Comparison of ENCODE assay signal across 1 cellular context in genomic region chr9:112135706-112136105, GRCh38.
TF ChIP-seq lines count a peak whose summit lies in the region.

No MANE protein-coding gene starts in this region.

TF ChIP-seq in HepG2, 621 proteins besides CTCF, POLR2A, EP300 and RAD21:
- TF ChIP-seq NFAT5 (CRISPR knock-in tag; IDR thresholded peaks at IDR 0.05) (no peak), ZFYVE20 (CRISPR knock-in tag; IDR thresholded peaks at IDR 0.05; ENCODE audit: borderline replicate concordance, low read depth) (no peak), FOXJ3 (CRISPR knock-in tag; IDR thresholded peaks at IDR 0.05; ENCODE audit: borderline replicate concordance) (no peak), SSRP1 (CRISPR knock-in tag; IDR thresholded peaks at IDR 0.05) (no peak), MLX (CRISPR knock-in tag; IDR thresholded peaks at IDR 0.05) (no peak), ZNF607 (CRISPR knock-in tag; IDR thresholded peaks at IDR 0.05; ENCODE audit: borderline replicate concordance) (no peak), PLSCR1 (CRISPR knock-in tag; IDR thresholded peaks at IDR 0.05; ENCODE audit: borderline replicate concordance) (no peak), ZMYM2 (CRISPR knock-in tag; IDR thresholded peaks at IDR 0.05) (no peak), ATAD3A (CRISPR knock-in tag; IDR thresholded peaks at IDR 0.05) (no peak), ZBTB37 (CRISPR knock-in tag; IDR thresholded peaks at IDR 0.05) (no peak), ZSCAN5A (CRISPR knock-in tag; IDR thresholded peaks at IDR 0.05; ENCODE audit: borderline replicate concordance) (no peak), KDM6A (CRISPR knock-in tag; IDR thresholded peaks at IDR 0.05; ENCODE audit: low read depth) (no peak), POLR2AphosphoS2 (IDR thresholded peaks at IDR 0.05; ENCODE audit: low read depth, low read length) (no peak), ZNF34 (CRISPR knock-in tag; IDR thresholded peaks at IDR 0.05; ENCODE audit: borderline replicate concordance) (no peak), ZFP41 (CRISPR knock-in tag; IDR thresholded peaks at IDR 0.05; ENCODE audit: borderline replicate concordance) (no peak), ZNF414 (CRISPR knock-in tag; IDR thresholded peaks at IDR 0.05) (no peak), ZNF20 (CRISPR knock-in tag; IDR thresholded peaks at IDR 0.05) (no peak)
